8 cellular contexts compared by ENCODE assay signal in the genomic region with DNA sequence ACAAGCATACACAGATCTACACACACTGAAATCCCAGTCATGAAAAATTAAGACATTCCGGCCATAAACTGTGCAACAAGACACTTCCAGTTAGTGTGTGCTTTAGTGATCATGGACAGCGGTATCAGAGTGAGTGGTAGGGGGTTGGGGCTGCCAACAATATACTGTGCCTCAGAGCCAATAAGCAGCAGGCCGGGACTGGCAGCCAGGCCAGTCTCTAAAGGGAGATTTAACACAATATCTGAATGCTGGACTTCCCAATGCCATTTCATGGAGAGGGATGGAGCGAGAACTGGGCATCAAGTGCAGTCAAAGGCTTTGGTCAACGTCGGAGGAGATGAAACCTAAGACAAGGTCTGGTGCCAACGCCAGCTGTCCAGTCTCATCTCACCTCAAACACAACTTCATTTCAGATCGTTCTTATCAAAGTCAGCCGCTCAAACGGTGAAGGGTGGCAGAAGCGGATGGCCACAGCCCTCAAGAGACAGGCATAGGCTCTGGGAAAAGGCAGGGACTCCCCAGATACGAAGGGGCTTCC. TPM values are rescaled to one million over a fixed set of nuclear protein-coding genes. Genes with fewer than 3 reads are reported as not detected.
DNase-seq lines count a peak whose midpoint lies in the region; ATAC-seq and TF ChIP-seq lines count a peak whose summit lies in the region.

No MANE protein-coding gene starts in this region.

- intact Hi-C loops in esophagus muscularis mucosa (cut with DNase I): no loop called here
- intact Hi-C loops in naive thymus-derived CD4-positive, alpha-beta T cell (cut with micrococcal nuclease): loop anchor here (2.0 to 10.0 kb wide), 5 partner anchors 36 to 1876 kb away; a partner anchor contains a TSS

- TF ChIP-seq CTCF in esophagus muscularis mucosa (IDR thresholded peaks at IDR 0.05): no peak

- 3% methylated on average over 11 of the region's 12 CpGs for WGBS in esophagus muscularis mucosa

- CTCF ChIA-PET in activated CD8-positive, alpha-beta memory T cell treated with anti-CD3 and anti-CD28 coated beads, Interleukin-2, amount 10 ng/mL, durations not matched to agents 7 days and 5 days (lab: Charles Lee): interaction anchor here (1.7 kb wide), 1 partner anchor 10 kb away, joined by 7 read pairs; no protein-coding TSS in a partner anchor
- CTCF ChIA-PET in naive thymus-derived CD4-positive, alpha-beta T cell (lab: Charles Lee): no interaction called here

- no peak for TF ChIP-seq EP300 in esophagus muscularis mucosa (IDR thresholded peaks at IDR 0.05)

- H3K4me1 ChIP-seq in esophagus muscularis mucosa: peaks cover 32 to 62% (median 58%) of the 10 kb centered on the region in 4 donors
- peaks cover 8 to 18% of the 10 kb centered on the region in 2 donors for H3K4me1 ChIP-seq in naive thymus-derived CD4-positive, alpha-beta T cell (ENCODE audit: control insufficient read depth in 2 of 2, insufficient read depth in 2 of 2, low read length in 2 of 2)

- no peaks in the 10 kb centered on the region for H3K27me3 ChIP-seq in esophagus muscularis mucosa
- H3K27me3 ChIP-seq in naive thymus-derived CD4-positive, alpha-beta T cell (ENCODE audit: control insufficient read depth in 2 of 2, insufficient read depth in 2 of 2, low read length in 2 of 2): no peaks in the 10 kb centered on the region

- peak overlapping the region; percentile 89 to 96 (median 94) for H3K4me3 ChIP-seq in esophagus muscularis mucosa
- peak overlapping the region; percentile 97 for H3K4me3 ChIP-seq in naive thymus-derived CD4-positive, alpha-beta T cell (ENCODE audit: low read length)

- TF ChIP-seq POLR2A in esophagus muscularis mucosa (IDR thresholded peaks at IDR 0.05; ENCODE audit: low read depth): no peak

- peak overlapping the region; percentile 92 for H3K4me3 Mint-ChIP-seq in activated CD8-positive, alpha-beta memory T cell treated with anti-CD3 and anti-CD28 coated beads, Interleukin-2, amount 10 ng/mL, durations not matched to agents 7 days and 5 days
- peak overlapping the region; percentile 93 to 99 (median 96) for H3K4me3 Mint-ChIP-seq in naive thymus-derived CD4-positive, alpha-beta T cell

- DNase-seq in NCI-H1694 treated with DMSO at 0.1 percent for 48 hours (lab: John Stamatoyannopoulos, UW) (peak; percentile 24), NCI-H1694 (lab: John Stamatoyannopoulos, UW) (no peak), NCI-H146 (lab: John Stamatoyannopoulos, UW) (peak; percentile 61), esophagus muscularis mucosa (ENCODE audit: extremely low spot score) (peak; percentile 92), NCI-H226 (no peak)
- peak; percentile 54 for DNase-seq in activated CD8-positive, alpha-beta memory T cell treated with anti-CD3 and anti-CD28 coated beads, Interleukin-2, amount 10 ng/mL, durations not matched to agents 7 days and 5 days
- DNase-seq in naive thymus-derived CD4-positive, alpha-beta T cell: peak in 8 of 9 donors; percentile 2 to 22 (median 10)

- no peaks in the 10 kb centered on the region for H3K9me3 ChIP-seq in esophagus muscularis mucosa
- no peaks in the 10 kb centered on the region for H3K9me3 ChIP-seq in naive thymus-derived CD4-positive, alpha-beta T cell (ENCODE audit: control insufficient read depth in 2 of 3, low read length in 3 of 3)

- peak overlapping the region; percentile 96 for H3K27ac Mint-ChIP-seq in activated CD8-positive, alpha-beta memory T cell treated with anti-CD3 and anti-CD28 coated beads, Interleukin-2, amount 10 ng/mL, durations not matched to agents 7 days and 5 days
- H3K27ac Mint-ChIP-seq in naive thymus-derived CD4-positive, alpha-beta T cell: peak overlapping the region; percentile 92 to 98 (median 97)

- peaks cover 1% of the 10 kb centered on the region for H3K36me3 Mint-ChIP-seq in activated CD8-positive, alpha-beta memory T cell treated with anti-CD3 and anti-CD28 coated beads, Interleukin-2, amount 10 ng/mL, durations not matched to agents 7 days and 5 days
- peaks cover 0 to 4% (median 0%) of the 10 kb centered on the region in 5 donors for H3K36me3 Mint-ChIP-seq in naive thymus-derived CD4-positive, alpha-beta T cell

- H3K4me1 Mint-ChIP-seq in activated CD8-positive, alpha-beta memory T cell treated with anti-CD3 and anti-CD28 coated beads, Interleukin-2, amount 10 ng/mL, durations not matched to agents 7 days and 5 days: peaks cover 42% of the 10 kb centered on the region
- peaks cover 41 to 58% (median 51%) of the 10 kb centered on the region in 7 donors for H3K4me1 Mint-ChIP-seq in naive thymus-derived CD4-positive, alpha-beta T cell

- H3K27ac ChIP-seq in esophagus muscularis mucosa (replicated peaks in 1 of 4): peak overlapping the region; percentile 94 to 99 (median 96)
- H3K27ac ChIP-seq in naive thymus-derived CD4-positive, alpha-beta T cell (ENCODE audit: low read depth, low read length): peak overlapping the region; percentile 92

- POLR2A ChIA-PET in naive thymus-derived CD4-positive, alpha-beta T cell (lab: Charles Lee): interaction anchor here (0.6 to 1.4 kb wide), 5 partner anchors 9 to 287 kb away, joined by 3 to 6 read pairs (median 3); a partner anchor contains a TSS

- H3K9me3 Mint-ChIP-seq in activated CD8-positive, alpha-beta memory T cell treated with anti-CD3 and anti-CD28 coated beads, Interleukin-2, amount 10 ng/mL, durations not matched to agents 7 days and 5 days (ENCODE audit: low read depth): no peaks in the 10 kb centered on the region
- H3K9me3 Mint-ChIP-seq in naive thymus-derived CD4-positive, alpha-beta T cell: peaks cover 0 to 1% (median 0%) of the 10 kb centered on the region in 11 donors

- no peak for ATAC-seq in activated CD8-positive, alpha-beta memory T cell treated with anti-CD3 and anti-CD28 coated beads, Interleukin-2, amount 10 ng/mL, durations not matched to agents 7 days and 5 days
- no peak for ATAC-seq in naive thymus-derived CD4-positive, alpha-beta T cell
- no peak for ATAC-seq in HG03378 (IDR thresholded peaks at IDR 0.05; ENCODE audit: unreplicated experiment)

- no peaks in the 10 kb centered on the region for H3K36me3 ChIP-seq in esophagus muscularis mucosa
- peaks cover 0 to 6% (median 0%) of the 10 kb centered on the region in 3 experiments for H3K36me3 ChIP-seq in naive thymus-derived CD4-positive, alpha-beta T cell (ENCODE audit: control insufficient read depth in 2 of 3, insufficient read depth in 3 of 3, low read length in 3 of 3)

- H3K27me3 Mint-ChIP-seq in activated CD8-positive, alpha-beta memory T cell treated with anti-CD3 and anti-CD28 coated beads, Interleukin-2, amount 10 ng/mL, durations not matched to agents 7 days and 5 days: no peaks in the 10 kb centered on the region
- no peaks in the 10 kb centered on the region for H3K27me3 Mint-ChIP-seq in naive thymus-derived CD4-positive, alpha-beta T cell

RNA-seq across cellular contexts. Expression of a gene that starts 1.0 kb away (rescaled TPM):
- total RNA-seq in activated CD8-positive, alpha-beta memory T cell treated with anti-CD3 and anti-CD28 coated beads, Interleukin-2, amount 10 ng/mL, durations not matched to agents 7 days and 5 days: 10 to 100 TPM; 33.4 to 40.4 TPM
- 10 to 100 TPM; 42.3 to 65.8 (median 47.9) TPM for total RNA-seq in esophagus muscularis mucosa
- total RNA-seq in naive thymus-derived CD4-positive, alpha-beta T cell: 10 to 100 TPM; 31.6 to 58.1 (median 35.4) TPM
- 1 to 10 TPM; 6.6 to 8.9 TPM for polyA plus RNA-seq in naive thymus-derived CD4-positive, alpha-beta T cell

RNA-seq across cellular contexts. Expression of a gene that starts 31.3 kb away (rescaled TPM):
- total RNA-seq in activated CD8-positive, alpha-beta memory T cell treated with anti-CD3 and anti-CD28 coated beads, Interleukin-2, amount 10 ng/mL, durations not matched to agents 7 days and 5 days: not detected
- not detected for total RNA-seq in esophagus muscularis mucosa
- total RNA-seq in naive thymus-derived CD4-positive, alpha-beta T cell: not detected
- not detected for polyA plus RNA-seq in naive thymus-derived CD4-positive, alpha-beta T cell

Comparison
In these comparisons a context has a peak if more than half of its experiments do, and no peak if none do; other contexts are left out.
1. DNase-seq: peak in NCI-H1694 treated with DMSO at 0.1 percent for 48 hours (single experiment), NCI-H146 (single experiment), activated CD8-positive, alpha-beta memory T cell treated with anti-CD3 and anti-CD28 coated beads, Interleukin-2, amount 10 ng/mL, durations not matched to agents 7 days and 5 days (single experiment), esophagus muscularis mucosa (single experiment) and naive thymus-derived CD4-positive, alpha-beta T cell (8 of 9); none in NCI-H1694 (single experiment) and NCI-H226 (single experiment).